16 cellular contexts compared by ENCODE assay signal in genomic region chr14:58216544-58216943, GRCh38. TPM values are rescaled to one million over a fixed set of nuclear protein-coding genes. Genes with fewer than 3 reads are reported as not detected.
DNase-seq lines count a peak whose midpoint lies in the region; ATAC-seq and TF ChIP-seq lines count a peak whose summit lies in the region.
"Had no signal": no experiment of that assay in that cellular context is flagged by ENCODE, and none has a peak within 500 bp of the region (broad histone marks: within the 10 kb centered on the region; RNA-seq: fewer than 3 reads in every experiment).

No MANE protein-coding gene starts in this region.

- ATAC-seq in GM23338: no peak
- ATAC-seq in activated T-helper 17 cell treated with anti-CD3 and anti-CD28 coated beads, Interleukin-2, amount 50 U/mL, for 72 hours (replicated peaks): no peak
- no peak for ATAC-seq in lower lobe of right lung
- no peak for ATAC-seq in GM21423 (IDR thresholded peaks at IDR 0.05; ENCODE audit: unreplicated experiment)
- ATAC-seq: Panc1, sciatic nerve had no signal

- TF ChIP-seq CTCF in A673 (conservative IDR thresholded peaks at IDR 0.05; ENCODE audit: low read depth, low read length) (no peak), GM23338 (conservative IDR thresholded peaks at IDR 0.05; ENCODE audit: low read depth in 2 of 2) (no peak), lower lobe of right lung (IDR thresholded peaks at IDR 0.05) (no peak)

- H3K4me1 Mint-ChIP-seq in GM23338: no peaks in the 10 kb centered on the region
- H3K4me1 Mint-ChIP-seq in activated T-helper 17 cell treated with anti-CD3 and anti-CD28 coated beads, Interleukin-2, amount 50 U/mL, for 72 hours: peaks cover 12% of the 10 kb centered on the region
- H3K4me1 Mint-ChIP-seq: H9 had no signal

- H3K36me3 Mint-ChIP-seq in GM23338 (ENCODE audit: low read depth): peaks cover 23% of the 10 kb centered on the region
- H3K36me3 Mint-ChIP-seq in activated T-helper 17 cell treated with anti-CD3 and anti-CD28 coated beads, Interleukin-2, amount 50 U/mL, for 72 hours (ENCODE audit: low read depth): peaks cover 66% of the 10 kb centered on the region

- POLR2A ChIA-PET in A673 (lab: Charles Lee; ENCODE audit: low non-redundant PET): no interaction called here

- H3F3A ChIP-seq in GM23338 (replicated peaks; ENCODE audit: low read depth): no peaks in the 10 kb centered on the region

- peak overlapping the region; percentile 20; the same call in 1 of the 2 replicates for H3K27ac Mint-ChIP-seq in GM23338
- peak overlapping the region; percentile 31 for H3K27ac Mint-ChIP-seq in activated T-helper 17 cell treated with anti-CD3 and anti-CD28 coated beads, Interleukin-2, amount 50 U/mL, for 72 hours
- H3K27ac Mint-ChIP-seq: activated CD4-positive, alpha-beta memory T cell treated with anti-CD3 and anti-CD28 coated beads, Interleukin-2, amount 10 ng/mL, durations not matched to agents 7 days and 5 days had no signal

- 0 out of 2 replicates have a peak, but pooled peaks cover 3% of the 10 kb centered on the region for H4K20me1 ChIP-seq in GM23338 (replicated peaks; ENCODE audit: insufficient read depth)

- CTCF ChIA-PET in A673 (lab: Charles Lee): no interaction called here

- H2AFZ ChIP-seq in GM23338: no peak overlapping the region

- H3K27me3 ChIP-seq in A673 (replicated peaks; ENCODE audit: insufficient read depth, low read depth, low read length, poor library complexity) (no peaks in the 10 kb centered on the region), GM23338 (ENCODE audit: insufficient read depth) (no peaks in the 10 kb centered on the region), lower lobe of right lung (ENCODE audit: low read depth) (no peaks in the 10 kb centered on the region)
- H3K27me3 ChIP-seq: adrenal gland, neutrophil had no signal

- no peaks in the 10 kb centered on the region for H3K79me2 ChIP-seq in GM23338 (replicated peaks; ENCODE audit: insufficient read depth)

- H3K9me3 ChIP-seq in A673 (ENCODE audit: low read depth, low read length, poor library complexity, severe bottlenecking): no peaks in the 10 kb centered on the region
- H3K9me3 ChIP-seq in lower lobe of right lung: no peaks in the 10 kb centered on the region
- H3K9me3 ChIP-seq: adrenal gland, Caco-2, neutrophil had no signal

- no peaks in the 10 kb centered on the region for H3K9me2 ChIP-seq in GM23338 (ENCODE audit: insufficient read depth)

- no peaks in the 10 kb centered on the region for H3K9me3 Mint-ChIP-seq in GM23338
- no peaks in the 10 kb centered on the region for H3K9me3 Mint-ChIP-seq in activated T-helper 17 cell treated with anti-CD3 and anti-CD28 coated beads, Interleukin-2, amount 50 U/mL, for 72 hours
- H3K9me3 Mint-ChIP-seq: activated CD4-positive, alpha-beta memory T cell treated with anti-CD3 and anti-CD28 coated beads, Interleukin-2, amount 10 ng/mL, durations not matched to agents 7 days and 5 days; H9 had no signal

- H3K36me3 ChIP-seq in A673 (ENCODE audit: insufficient read depth, low read length, poor library complexity, severe bottlenecking): peaks cover 42% of the 10 kb centered on the region
- H3K36me3 ChIP-seq in GM23338 (ENCODE audit: insufficient read depth): peaks cover 15% of the 10 kb centered on the region; the same call in 1 of the 2 replicates
- peaks cover 88% of the 10 kb centered on the region for H3K36me3 ChIP-seq in lower lobe of right lung

- H3K4me3 Mint-ChIP-seq in GM23338: no peak overlapping the region
- H3K4me3 Mint-ChIP-seq in activated T-helper 17 cell treated with anti-CD3 and anti-CD28 coated beads, Interleukin-2, amount 50 U/mL, for 72 hours: no peak overlapping the region
- H3K4me3 Mint-ChIP-seq: activated CD4-positive, alpha-beta memory T cell treated with anti-CD3 and anti-CD28 coated beads, Interleukin-2, amount 10 ng/mL, durations not matched to agents 7 days and 5 days; H9 had no signal

- H3K4me2 ChIP-seq in GM23338: no peak overlapping the region

- BruUV-seq in A673 (replicated peaks; lab: Mats Ljungman, UMichigan): no TSS peak

- H3K4me3 ChIP-seq in A673 (ENCODE audit: low read depth, low read length, poor library complexity, severe bottlenecking) (no peak overlapping the region), GM23338 (no peak overlapping the region), lower lobe of right lung (no peak overlapping the region)
- H3K4me3 ChIP-seq: adrenal gland had no signal

- no peaks in the 10 kb centered on the region for H3K27me3 Mint-ChIP-seq in GM23338 (ENCODE audit: insufficient read depth, low read depth, poor library complexity)
- no peaks in the 10 kb centered on the region for H3K27me3 Mint-ChIP-seq in activated T-helper 17 cell treated with anti-CD3 and anti-CD28 coated beads, Interleukin-2, amount 50 U/mL, for 72 hours
- H3K27me3 Mint-ChIP-seq: activated CD4-positive, alpha-beta memory T cell treated with anti-CD3 and anti-CD28 coated beads, Interleukin-2, amount 10 ng/mL, durations not matched to agents 7 days and 5 days had no signal

- intact Hi-C loops in A673 (cut with micrococcal nuclease; ENCODE audit: unreplicated experiment): no loop called here
- intact Hi-C loops in lower lobe of right lung (cut with DNase I): no loop called here

- H3K27ac ChIP-seq in A673 (ENCODE audit: low read depth, low read length, poor library complexity, severe bottlenecking) (peak overlapping the region; percentile 62), GM23338 (ENCODE audit: low read depth) (0 out of 2 replicates have a peak overlapping the region, but pooled peaks have one; percentile 23), lower lobe of right lung (no peak overlapping the region)
- H3K27ac ChIP-seq: adrenal gland, neutrophil had no signal

- DNase-seq in A673 (ENCODE audit: low spot score) (peak; percentile 40), GM23338 (ENCODE audit: low spot score) (no peak), kidney glomerular epithelial cell (lab: John Stamatoyannopoulos, UW) (peak; percentile 36), lower lobe of right lung (no peak), amniotic stem cell (lab: John Stamatoyannopoulos, UW) (no peak), medulla oblongata (ENCODE audit: extremely low spot score) (no peak)
- DNase-seq: activated CD4-positive, alpha-beta memory T cell treated with anti-CD3 and anti-CD28 coated beads, Interleukin-2, amount 10 ng/mL, durations not matched to agents 7 days and 5 days; adrenal gland; Caco-2; H9; NCI-H526 treated with DMSO at 0.1 percent for 48 hours had no signal

- H3K4me1 ChIP-seq in A673 (ENCODE audit: insufficient read depth, low read length, poor library complexity, severe bottlenecking) (peaks cover 6% of the 10 kb centered on the region), GM23338 (ENCODE audit: insufficient read depth) (no peaks in the 10 kb centered on the region), lower lobe of right lung (no peaks in the 10 kb centered on the region)
- H3K4me1 ChIP-seq: adrenal gland, Caco-2 had no signal

TF ChIP-seq in GM23338, 12 proteins besides CTCF, POLR2A, EP300 and RAD21:
- no peak for TF ChIP-seq EZH2 (IDR thresholded peaks at IDR 0.05; ENCODE audit: low read depth, unreplicated experiment)
- TF ChIP-seq ZNF114 (CRISPR knock-in tag; IDR thresholded peaks at IDR 0.05): no peak
- TF ChIP-seq ZNF331 (CRISPR knock-in tag; IDR thresholded peaks at IDR 0.05; ENCODE audit: low read depth): no peak
- TF ChIP-seq NANOG (IDR thresholded peaks at IDR 0.05; ENCODE audit: borderline replicate concordance): no peak
- no peak for TF ChIP-seq CREB1 (CRISPR knock-in tag; IDR thresholded peaks at IDR 0.05; ENCODE audit: low read depth)
- no peak for TF ChIP-seq JUNB (IDR thresholded peaks at IDR 0.05; ENCODE audit: unreplicated experiment)
- TF ChIP-seq POLR2AphosphoS5 (IDR thresholded peaks at IDR 0.05; ENCODE audit: low read depth): no peak

RNA-seq across cellular contexts. Expression of gene ACTR10, which starts 16.6 kb away (rescaled TPM):
- 54.7 and 68.7 TPM in 2 replicates for total RNA-seq in A673 (2021)
- total RNA-seq in GM23338 (2014; rRNA removed; shearing (Covaris generic)): 30.8 and 48.7 TPM in 2 replicates
- polyA plus RNA-seq in GM23338 (2016; fragmentation: Nextera tagmentation; extraction: Ambion mirVana): 50.2 and 51.3 TPM in 2 replicates
- total RNA-seq in activated T-helper 17 cell treated with anti-CD3 and anti-CD28 coated beads, Interleukin-2, amount 50 U/mL, for 72 hours: 10 to 100 TPM; 33.4 to 37.0 TPM
- total RNA-seq in lower lobe of right lung: 58.1 TPM

RNA-seq across cellular contexts. Expression of gene PSMA3, which starts 28.1 kb away (rescaled TPM):
- total RNA-seq in A673 (2021): 355 and 375 TPM in 2 replicates
- 184 and 249 TPM in 2 replicates for total RNA-seq in GM23338 (2014; rRNA removed; shearing (Covaris generic))
- 677 and 691 TPM in 2 replicates for polyA plus RNA-seq in GM23338 (2016; fragmentation: Nextera tagmentation; extraction: Ambion mirVana)
- total RNA-seq in activated T-helper 17 cell treated with anti-CD3 and anti-CD28 coated beads, Interleukin-2, amount 50 U/mL, for 72 hours: 100 to 1,000 TPM; 190 to 352 TPM
- 132 TPM for total RNA-seq in lower lobe of right lung

Comparison
In these comparisons a context has a peak if more than half of its experiments do, and no peak if none do; other contexts are left out.
1. DNase-seq: peak in A673 (single experiment) and kidney glomerular epithelial cell (single experiment); none in GM23338 (single experiment), lower lobe of right lung (single experiment), amniotic stem cell (single experiment) and medulla oblongata (single experiment).